ENCODE assay signal across 9 cellular contexts in genomic region chr16:13885700-13886099, GRCh38.
"Had no signal": no experiment of that assay in that cellular context is flagged by ENCODE, and none has a peak within 500 bp of the region (broad histone marks: within the 10 kb centered on the region; RNA-seq: fewer than 3 reads in every experiment).

No MANE protein-coding gene starts in this region.

- H3K4me3 ChIP-seq: GM23338, HAP-1 had no signal

- H3K9me3 Mint-ChIP-seq: HFFc6 had no signal

- H3K4me3 Mint-ChIP-seq: GM23338, HFFc6, IgD-negative memory B cell had no signal

- H3K4me1 Mint-ChIP-seq: GM23338, IgD-negative memory B cell had no signal

- H3K36me3 ChIP-seq: HAP-1 had no signal

- H3K9me3 ChIP-seq: HAP-1 had no signal

- H3K27ac ChIP-seq: KMS-11 had no signal

- H3K36me3 Mint-ChIP-seq: IgD-negative memory B cell had no signal

- DNase-seq: H7, HFFc6, Karpas-422, KBM-7 had no signal

- H3K4me2 ChIP-seq: GM23338, KMS-11 had no signal

- ATAC-seq: GM23338, HCT116 had no signal

- H3K27ac Mint-ChIP-seq: GM23338, HFFc6, IgD-negative memory B cell had no signal

- H3K4me1 ChIP-seq: HAP-1 had no signal

- H2AFZ ChIP-seq: GM23338 had no signal
